8 cellular contexts compared by ENCODE assay signal in the genomic region with DNA sequence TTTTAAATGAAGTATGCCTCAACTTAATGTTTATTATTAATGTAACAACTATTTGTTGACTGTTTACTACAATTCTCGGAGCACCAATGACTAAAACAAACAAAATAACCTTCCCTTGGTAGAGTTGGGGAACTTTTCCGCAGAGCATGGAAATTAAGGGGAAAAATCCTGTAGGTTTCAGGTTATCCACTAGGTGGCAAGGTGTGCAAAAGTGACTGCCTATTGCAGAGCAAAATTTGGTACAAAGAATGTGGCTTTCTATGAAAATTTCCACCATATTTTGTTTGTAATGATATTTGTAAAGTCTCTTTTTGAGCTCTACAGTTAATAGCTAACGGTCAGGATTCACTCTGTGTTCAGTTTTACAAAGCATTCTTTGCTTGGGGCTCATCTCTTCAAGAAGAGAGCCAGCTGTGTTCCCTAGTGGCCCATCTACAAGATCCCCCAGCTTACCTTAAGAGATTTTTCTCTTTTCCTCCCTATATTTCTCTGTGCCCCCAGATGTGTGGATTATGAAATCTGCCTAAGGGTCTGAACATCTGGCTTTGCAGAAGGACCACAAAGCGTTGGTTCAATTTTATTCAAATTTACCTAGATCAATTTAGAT.
DNase-seq lines count a peak whose midpoint lies in the region; ATAC-seq and TF ChIP-seq lines count a peak whose summit lies in the region.

No MANE protein-coding gene starts in this region.

- H3K9me2 ChIP-seq in hepatocyte (replicated peaks; ENCODE audit: insufficient read depth): no peaks in the 10 kb centered on the region

- H3K4me2 ChIP-seq in hepatocyte: no peak overlapping the region

- peak; percentile 66 for TF ChIP-seq CTCF in hepatocyte (IDR thresholded peaks at IDR 0.05; ENCODE audit: poor library complexity)
- peak; percentile 27 to 47 (median 33) for TF ChIP-seq CTCF in uterus (IDR thresholded peaks at IDR 0.05)

- H3K36me3 ChIP-seq in hepatocyte (replicated peaks; ENCODE audit: insufficient read depth, low read depth) (no peaks in the 10 kb centered on the region), uterus (no peaks in the 10 kb centered on the region)

- no peak for TF ChIP-seq POLR2A in uterus (IDR thresholded peaks at IDR 0.05)

- peaks cover 4% of the 10 kb centered on the region for H3K4me1 ChIP-seq in hepatocyte (ENCODE audit: insufficient read depth)
- H3K4me1 ChIP-seq in uterus: peaks cover 0 to 6% of the 10 kb centered on the region in 2 donors

- intact Hi-C loops in uterus (cut with DNase I; ENCODE audit: low total_unique reads): no loop called here

- no peaks in the 10 kb centered on the region for H3K79me2 ChIP-seq in hepatocyte

- peaks cover 34% of the 10 kb centered on the region for H3K27me3 ChIP-seq in hepatocyte
- peaks cover 0 to 17% of the 10 kb centered on the region in 2 donors for H3K27me3 ChIP-seq in uterus

- ATAC-seq in GM18867 (IDR thresholded peaks at IDR 0.05; ENCODE audit: unreplicated experiment) (peak; percentile 90), HG03045 (IDR thresholded peaks at IDR 0.05; ENCODE audit: unreplicated experiment) (peak; percentile 67)

- DNase-seq in COLO829 (ENCODE audit: low spot score): peak; percentile 27
- DNase-seq in RPMI8226: peak; percentile 39
- DNase-seq in hepatocyte (ENCODE audit: low spot score): peak; percentile 40
- DNase-seq in uterus: no peak
- DNase-seq in hepatic stellate cell (ENCODE audit: low spot score): no peak
- DNase-seq in activated CD8-positive, alpha-beta memory T cell treated with anti-CD3 and anti-CD28 coated beads, Interleukin-2, amount 50 U/mL, for 48 hours: no peak

- H2AFZ ChIP-seq in hepatocyte: no peak overlapping the region

- no peaks in the 10 kb centered on the region for H3K9me3 ChIP-seq in hepatocyte (ENCODE audit: low read depth)
- H3K9me3 ChIP-seq in uterus: no peaks in the 10 kb centered on the region

- H4K20me1 ChIP-seq in hepatocyte (ENCODE audit: insufficient read depth, poor library complexity, severe bottlenecking): no peaks in the 10 kb centered on the region

- no peak overlapping the region for H3K27ac ChIP-seq in hepatocyte
- H3K27ac ChIP-seq in uterus: no peak overlapping the region

- H3K4me3 ChIP-seq in hepatocyte: no peak overlapping the region
- no peak overlapping the region for H3K4me3 ChIP-seq in uterus

- WGBS in hepatocyte (ENCODE audit: low lambda C conversion rate, missing lambda C conversion rate): 43% methylated on average over 4 of the region's 4 CpGs

Comparison
In these comparisons a context has a peak if more than half of its experiments do, and no peak if none do; other contexts are left out.
1. DNase-seq: peak in COLO829 (single experiment), RPMI8226 (single experiment) and hepatocyte (single experiment); none in uterus (0 of 2), hepatic stellate cell (single experiment) and activated CD8-positive, alpha-beta memory T cell treated with anti-CD3 and anti-CD28 coated beads, Interleukin-2, amount 50 U/mL, for 48 hours (single experiment).